Comparison of ENCODE assay signal across 10 cellular contexts in the genomic region with DNA sequence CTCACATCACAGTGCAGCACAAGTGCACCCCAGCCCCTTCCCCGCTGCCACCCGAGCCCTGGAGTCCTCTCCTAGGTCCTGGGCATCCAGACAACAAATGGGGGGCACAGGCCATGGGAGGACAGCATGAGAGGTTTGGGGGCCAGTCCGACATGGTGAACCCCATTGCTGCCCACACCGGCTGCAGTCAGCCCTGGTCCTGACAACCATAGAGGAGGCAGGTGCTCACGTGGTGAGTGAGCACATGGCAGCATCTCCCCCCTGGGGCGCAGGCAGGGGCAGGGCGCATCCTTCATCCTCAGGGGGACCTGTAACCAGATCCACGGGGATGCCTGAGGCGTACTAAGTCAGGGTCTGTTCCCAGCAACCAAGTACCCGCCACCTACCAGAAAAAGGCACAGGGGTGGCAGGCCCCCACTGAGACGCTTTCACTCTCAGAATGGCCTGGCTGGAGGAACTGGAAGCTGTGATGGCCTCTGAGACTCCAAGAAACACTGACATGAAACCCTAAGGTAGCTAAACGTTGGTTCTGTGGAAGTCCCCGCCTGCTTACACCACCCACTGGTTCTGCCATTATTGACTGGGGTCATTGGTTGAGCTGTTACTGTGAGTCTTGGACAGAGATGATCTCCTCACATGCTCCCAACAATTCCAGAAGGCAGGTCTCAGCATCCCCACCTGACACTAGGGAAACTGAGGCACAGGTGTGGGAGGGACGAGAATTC. TPM values are rescaled to one million over a fixed set of nuclear protein-coding genes. Genes with fewer than 3 reads are reported as not detected.
DNase-seq lines count a peak whose midpoint lies in the region; ATAC-seq and TF ChIP-seq lines count a peak whose summit lies in the region.
"Had no signal": no experiment of that assay in that cellular context is flagged by ENCODE, and none has a peak within 500 bp of the region (broad histone marks: within the 10 kb centered on the region; RNA-seq: fewer than 3 reads in every experiment).

No MANE protein-coding gene starts in this region.

- no peaks in the 10 kb centered on the region for H3K79me1 ChIP-seq in H9 (ENCODE audit: insufficient read depth, low read depth, low read length, poor library complexity, severe bottlenecking)

- H4K20me1 ChIP-seq in H9 (ENCODE audit: control insufficient read depth, insufficient read depth, insufficient read length): peaks cover 3% of the 10 kb centered on the region

- H3K36me3 ChIP-seq in left lung: no peaks in the 10 kb centered on the region
- no peaks in the 10 kb centered on the region for H3K36me3 ChIP-seq in HAP-1 (replicated peaks)

- no peak overlapping the region for H3K23ac ChIP-seq in H9 (ENCODE audit: insufficient read length, low read depth, low read length)

- H3K4me3 Mint-ChIP-seq in H9: peak overlapping the region; percentile 43 to 47; a peak in 2 of 5 replicates

- H3K79me2 ChIP-seq in H9 (ENCODE audit: insufficient read depth, low read length): no peaks in the 10 kb centered on the region

- H3K9me3 ChIP-seq in H9 (ENCODE audit: control insufficient read depth, low read depth, low read length) (no peaks in the 10 kb centered on the region), left lung (no peaks in the 10 kb centered on the region), HAP-1 (no peaks in the 10 kb centered on the region)

- no peak overlapping the region for H4K91ac ChIP-seq in H9 (ENCODE audit: insufficient read length, low read depth, low read length)

- H3K36me3 Mint-ChIP-seq in H9 (ENCODE audit: insufficient read depth in 1 of 3, low read depth in 3 of 3): no peaks in the 10 kb centered on the region; a peak in 1 of 7 replicates

- H3K18ac ChIP-seq in H9 (ENCODE audit: insufficient read length, low read depth, low read length): no peak overlapping the region

- no peak overlapping the region for H3K56ac ChIP-seq in H9 (ENCODE audit: insufficient read length, low read depth, low read length)

- no peak for DNase-seq in H9
- peak; percentile 56 to 62 for DNase-seq in activated T-cell treated with anti-CD3 and anti-CD28 coated beads, Interleukin-2, amount 50 U/mL, for 48 hours
- DNase-seq in left lung: peak in 1 of 2 donors; percentile 35
- no peak for DNase-seq in C1 segment of cervical spinal cord (lab: John Stamatoyannopoulos, UW)
- no peak for DNase-seq in SKM-1 treated with dmso at 0.1 percent for 144 hours (lab: John Stamatoyannopoulos, UW; ENCODE audit: unreplicated experiment)
- DNase-seq in NCI-H1436 treated with DMSO at 0.1 percent for 48 hours (lab: John Stamatoyannopoulos, UW): no peak
- no peak for DNase-seq in HAP-1 (ENCODE audit: low spot score in 2 of 2)
- DNase-seq: NCI-H2171 treated with DMSO at 0.1 percent for 48 hours had no signal

- H2BK20ac ChIP-seq in H9 (ENCODE audit: low read depth, low read length, poor library complexity, severe bottlenecking): no peak overlapping the region

- H3K4me1 Mint-ChIP-seq in H9: peaks cover 37 to 43% of the 10 kb centered on the region in 2 experiments

- in situ Hi-C loops in HAP-1 (cut with MboI; ENCODE audit: low sequenced_read_pairs): no loop called here

- H2BK120ac ChIP-seq in H9 (ENCODE audit: low read depth, low read length, poor library complexity, severe bottlenecking): no peak overlapping the region

- no peak overlapping the region for H2AFZ ChIP-seq in H9 (ENCODE audit: low read length)

- intact Hi-C loops in left lung (cut with DNase I): no loop called here

- peaks cover 12% of the 10 kb centered on the region; the same call in 1 of the 2 replicates for H3K27me3 ChIP-seq in H9 (ENCODE audit: insufficient read depth, low read length)
- H3K27me3 ChIP-seq in left lung: peaks cover 6 to 17% of the 10 kb centered on the region in 2 donors
- H3K27me3 ChIP-seq in HAP-1 (ENCODE audit: low read depth): peaks cover 13% of the 10 kb centered on the region

- H2BK12ac ChIP-seq in H9 (ENCODE audit: insufficient read length, low read depth, low read length): no peak overlapping the region

- ATAC-seq in left lung: no peak

- no peak overlapping the region; a peak in 1 of 7 replicates for H3K27ac Mint-ChIP-seq in H9

- H2BK15ac ChIP-seq in H9 (ENCODE audit: low read depth, low read length): no peak overlapping the region

- TF ChIP-seq CTCF in 22Rv1 (IDR thresholded peaks at IDR 0.05): no peak
- no peak for TF ChIP-seq CTCF in H9 (conservative IDR thresholded peaks at IDR 0.05)
- TF ChIP-seq CTCF in left lung (IDR thresholded peaks at IDR 0.05): no peak

- no peak overlapping the region for H4K8ac ChIP-seq in H9 (replicated peaks; ENCODE audit: insufficient read length, low read depth, low read length)

- no peak overlapping the region for H4K5ac ChIP-seq in H9 (ENCODE audit: insufficient read length, low read depth, low read length)

- peaks cover 0 to 3% of the 10 kb centered on the region in 2 experiments; a peak in 1 of 5 replicates for H3K9me3 Mint-ChIP-seq in H9

- H3T11ph ChIP-seq in H9 (ENCODE audit: low read length): no peak overlapping the region

- H3K27ac ChIP-seq in 22Rv1 (peak overlapping the region; percentile 66), H9 (ENCODE audit: insufficient read length, low read depth, low read length) (no peak overlapping the region), left lung (peak overlapping the region; percentile 67 to 83)

- no peak overlapping the region for H2AK5ac ChIP-seq in H9 (ENCODE audit: insufficient read length, low read length)

- no peak overlapping the region for H3K9ac ChIP-seq in H9 (ENCODE audit: extremely low read depth, insufficient read length, low read length)

- peaks cover 41% of the 10 kb centered on the region for H3K27me3 Mint-ChIP-seq in H9 (ENCODE audit: low read depth)

- peaks cover 6% of the 10 kb centered on the region; the same call in 1 of the 2 replicates for H3K4me1 ChIP-seq in H9 (ENCODE audit: insufficient read depth, low read length)
- peaks cover 17 to 40% of the 10 kb centered on the region in 2 donors for H3K4me1 ChIP-seq in left lung
- peaks cover 10% of the 10 kb centered on the region for H3K4me1 ChIP-seq in HAP-1

- WGBS in H9 (ENCODE audit: extremely low coverage, insufficient read length, low lambda C conversion rate): no CpG with 5 or more reads among the region's 14 CpGs

- H3K4me2 ChIP-seq in H9 (ENCODE audit: insufficient read depth, insufficient read length, low read length): peak overlapping the region; percentile 75

- H3K14ac ChIP-seq in H9 (ENCODE audit: insufficient read depth, low read length): no peak overlapping the region; the same call in 1 of the 2 replicates

- no peak overlapping the region for H2BK5ac ChIP-seq in H9 (ENCODE audit: insufficient read length, low read length)

- no peak overlapping the region for H3K4me3 ChIP-seq in left lung
- H3K4me3 ChIP-seq in HAP-1: no peak overlapping the region

- peaks cover 21% of the 10 kb centered on the region for H3K23me2 ChIP-seq in H9 (ENCODE audit: insufficient read length, low read depth, low read length, poor library complexity, severe bottlenecking)

- no peak overlapping the region for H3K4ac ChIP-seq in H9 (ENCODE audit: low read depth, low read length)

RNA-seq across cellular contexts. Expression of gene ZFYVE28, which starts 6.5 kb away (rescaled TPM):
- total RNA-seq in H9 (2021): 0.98 and 1.2 TPM in 2 replicates
- 10 to 100 TPM; 12.0 to 12.4 TPM for total RNA-seq in left lung

RNA-seq across cellular contexts. Expression of gene CFAP99, which starts 6.8 kb away (rescaled TPM):
- total RNA-seq in H9 (2021) (0.13 and 0.35 TPM in 2 replicates), left lung (1 to 10 TPM; 1.3 to 2.6 TPM)
- total RNA-seq: Calu3 had no signal

RNA-seq across cellular contexts. Expression of gene RNF4, which starts 57.0 kb away (rescaled TPM):
- total RNA-seq in H9 (2021) (88.5 and 92.0 TPM in 2 replicates), left lung (10 to 100 TPM; 42.2 to 46.2 TPM)

Comparison
In these comparisons a context has a peak if more than half of its experiments do, and no peak if none do; other contexts are left out.
1. DNase-seq: peak in activated T-cell treated with anti-CD3 and anti-CD28 coated beads, Interleukin-2, amount 50 U/mL, for 48 hours (2 of 2); none in H9 (single experiment), C1 segment of cervical spinal cord (0 of 14), SKM-1 treated with dmso at 0.1 percent for 144 hours (single experiment), NCI-H1436 treated with DMSO at 0.1 percent for 48 hours (single experiment) and HAP-1 (0 of 2).